In genomic region chr1:194279975-194280374, GRCh38 we compare ENCODE assay signal across 12 cellular contexts.
DNase-seq lines count a peak whose midpoint lies in the region; ATAC-seq and TF ChIP-seq lines count a peak whose summit lies in the region.
"Had no signal": no experiment of that assay in that cellular context is flagged by ENCODE, and none has a peak within 500 bp of the region (broad histone marks: within the 10 kb centered on the region; RNA-seq: fewer than 3 reads in every experiment).

No MANE protein-coding gene starts in this region.

- no peak overlapping the region for H3K56ac ChIP-seq in H9 (ENCODE audit: insufficient read length, low read depth, low read length)

- no peaks in the 10 kb centered on the region for H3K9me3 Mint-ChIP-seq in H9

- no peak overlapping the region for H2BK120ac ChIP-seq in H9 (ENCODE audit: low read depth, low read length, poor library complexity, severe bottlenecking)

- H4K91ac ChIP-seq in H9 (ENCODE audit: insufficient read length, low read depth, low read length): no peak overlapping the region

- no peak overlapping the region for H3K4ac ChIP-seq in H9 (ENCODE audit: low read depth, low read length)

- H3K4me1 Mint-ChIP-seq in H9: no peaks in the 10 kb centered on the region
- H3K4me1 Mint-ChIP-seq: brain had no signal

- no peak for DNase-seq in H4 (ENCODE audit: low spot score)
- DNase-seq in NCI-H2107 (lab: John Stamatoyannopoulos, UW): no peak
- no peak for DNase-seq in H9
- no peak for DNase-seq in NCI-H1694 treated with DMSO at 0.1 percent for 48 hours (lab: John Stamatoyannopoulos, UW)

- H4K5ac ChIP-seq in H9 (ENCODE audit: insufficient read length, low read depth, low read length): no peak overlapping the region

- H3K27ac Mint-ChIP-seq in H9: no peak overlapping the region
- H3K27ac Mint-ChIP-seq: brain, progenitor cell of endocrine pancreas had no signal

- no peak overlapping the region for H3K14ac ChIP-seq in H9 (ENCODE audit: insufficient read depth, low read length)

- H3K23me2 ChIP-seq in H9 (ENCODE audit: insufficient read length, low read depth, low read length, poor library complexity, severe bottlenecking): no peaks in the 10 kb centered on the region

- H3K4me2 ChIP-seq in H9 (ENCODE audit: insufficient read depth, insufficient read length, low read length): no peak overlapping the region

- H4K8ac ChIP-seq in H9 (replicated peaks; ENCODE audit: insufficient read length, low read depth, low read length): no peak overlapping the region

- no peak overlapping the region for H2BK5ac ChIP-seq in H9 (ENCODE audit: insufficient read length, low read length)

- H3K9ac ChIP-seq in H9 (ENCODE audit: extremely low read depth, insufficient read length, low read length): no peak overlapping the region

- H3K18ac ChIP-seq in H9 (ENCODE audit: insufficient read length, low read depth, low read length): no peak overlapping the region

- no peak overlapping the region for H3K4me3 Mint-ChIP-seq in H9
- H3K4me3 Mint-ChIP-seq: brain had no signal

- peak; percentile 85 for ATAC-seq in GM18498 (IDR thresholded peaks at IDR 0.05; ENCODE audit: unreplicated experiment)
- peak; percentile 74 for ATAC-seq in GM19468 (IDR thresholded peaks at IDR 0.05; ENCODE audit: extremely low read depth, unreplicated experiment)
- ATAC-seq in HG02884 (IDR thresholded peaks at IDR 0.05; ENCODE audit: unreplicated experiment): peak; percentile 93
- ATAC-seq in HG03521 (IDR thresholded peaks at IDR 0.05; ENCODE audit: unreplicated experiment): peak; percentile 76

- no peak overlapping the region for H2AFZ ChIP-seq in H9 (ENCODE audit: low read length)

- H4K20me1 ChIP-seq in H9 (ENCODE audit: control insufficient read depth, insufficient read depth, insufficient read length): no peaks in the 10 kb centered on the region

- H3K4me1 ChIP-seq in H9 (ENCODE audit: insufficient read depth, low read length): no peaks in the 10 kb centered on the region

- TF ChIP-seq CTCF in H9 (conservative IDR thresholded peaks at IDR 0.05): no peak

- no peaks in the 10 kb centered on the region for H3K27me3 Mint-ChIP-seq in H9 (ENCODE audit: low read depth)
- H3K27me3 Mint-ChIP-seq: brain, progenitor cell of endocrine pancreas had no signal

- no peaks in the 10 kb centered on the region for H3K9me3 ChIP-seq in H9 (ENCODE audit: control insufficient read depth, low read depth, low read length)

- no peaks in the 10 kb centered on the region for H3K27me3 ChIP-seq in H9 (ENCODE audit: insufficient read depth, low read length)

- no peaks in the 10 kb centered on the region for H3K79me2 ChIP-seq in H9 (ENCODE audit: insufficient read depth, low read length)

- H3K79me1 ChIP-seq in H9 (ENCODE audit: insufficient read depth, low read depth, low read length, poor library complexity, severe bottlenecking): no peaks in the 10 kb centered on the region

- H2BK20ac ChIP-seq in H9 (ENCODE audit: low read depth, low read length, poor library complexity, severe bottlenecking): no peak overlapping the region

- H2AK5ac ChIP-seq in H9 (ENCODE audit: insufficient read length, low read length): no peak overlapping the region

- no peak overlapping the region for H3K23ac ChIP-seq in H9 (ENCODE audit: insufficient read length, low read depth, low read length)

- H3K27ac ChIP-seq in H9 (ENCODE audit: insufficient read length, low read depth, low read length): no peak overlapping the region
- H3K27ac ChIP-seq: epithelial cell of prostate, RWPE1 had no signal

- WGBS in H9 (ENCODE audit: extremely low coverage, insufficient read length, low lambda C conversion rate): no CpG with 5 or more reads among the region's 3 CpGs

- no peaks in the 10 kb centered on the region for H3K36me3 Mint-ChIP-seq in H9 (ENCODE audit: insufficient read depth in 1 of 3, low read depth in 3 of 3)
- H3K36me3 Mint-ChIP-seq: brain had no signal

- H2BK15ac ChIP-seq in H9 (ENCODE audit: low read depth, low read length): no peak overlapping the region

- H2BK12ac ChIP-seq in H9 (ENCODE audit: insufficient read length, low read depth, low read length): no peak overlapping the region

- no peak overlapping the region for H3T11ph ChIP-seq in H9 (ENCODE audit: low read length)
